1 cellular context compared by ENCODE assay signal in the genomic region with DNA sequence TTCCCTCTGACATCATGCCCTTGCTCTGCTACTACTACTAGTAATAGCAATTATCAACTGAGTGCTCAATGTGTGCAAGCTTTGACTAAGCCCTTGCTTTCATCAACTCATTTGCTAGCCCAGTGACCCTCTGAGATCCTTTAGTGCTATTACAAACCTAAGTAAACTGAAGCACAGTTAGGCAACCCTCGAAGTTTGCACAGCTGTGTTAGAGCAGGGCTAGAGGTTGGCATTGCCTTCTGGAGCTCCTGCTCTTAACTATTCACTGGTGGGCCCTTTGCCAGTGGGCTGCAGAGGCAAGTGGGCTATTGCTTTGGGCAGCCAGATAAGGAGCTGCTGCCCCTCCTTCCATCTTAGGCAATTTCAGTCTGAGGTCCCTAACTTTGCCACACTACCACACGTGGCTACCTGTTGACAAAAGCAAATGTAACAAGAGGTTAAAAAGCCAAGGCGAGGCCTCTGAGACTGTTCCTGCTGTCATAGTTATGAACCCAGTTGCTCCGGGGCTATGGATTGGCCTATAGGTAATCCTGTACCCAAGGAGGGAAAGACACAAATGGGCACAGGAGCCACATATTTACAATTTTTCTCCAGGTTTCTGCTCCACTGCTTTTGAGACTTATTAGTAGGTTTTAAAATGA.
TF ChIP-seq lines count a peak whose summit lies in the region.

No MANE protein-coding gene starts in this region.

TF ChIP-seq in GM23338, 12 proteins besides CTCF, POLR2A, EP300 and RAD21 (continued from another document):
- TF ChIP-seq, protein P1, sequence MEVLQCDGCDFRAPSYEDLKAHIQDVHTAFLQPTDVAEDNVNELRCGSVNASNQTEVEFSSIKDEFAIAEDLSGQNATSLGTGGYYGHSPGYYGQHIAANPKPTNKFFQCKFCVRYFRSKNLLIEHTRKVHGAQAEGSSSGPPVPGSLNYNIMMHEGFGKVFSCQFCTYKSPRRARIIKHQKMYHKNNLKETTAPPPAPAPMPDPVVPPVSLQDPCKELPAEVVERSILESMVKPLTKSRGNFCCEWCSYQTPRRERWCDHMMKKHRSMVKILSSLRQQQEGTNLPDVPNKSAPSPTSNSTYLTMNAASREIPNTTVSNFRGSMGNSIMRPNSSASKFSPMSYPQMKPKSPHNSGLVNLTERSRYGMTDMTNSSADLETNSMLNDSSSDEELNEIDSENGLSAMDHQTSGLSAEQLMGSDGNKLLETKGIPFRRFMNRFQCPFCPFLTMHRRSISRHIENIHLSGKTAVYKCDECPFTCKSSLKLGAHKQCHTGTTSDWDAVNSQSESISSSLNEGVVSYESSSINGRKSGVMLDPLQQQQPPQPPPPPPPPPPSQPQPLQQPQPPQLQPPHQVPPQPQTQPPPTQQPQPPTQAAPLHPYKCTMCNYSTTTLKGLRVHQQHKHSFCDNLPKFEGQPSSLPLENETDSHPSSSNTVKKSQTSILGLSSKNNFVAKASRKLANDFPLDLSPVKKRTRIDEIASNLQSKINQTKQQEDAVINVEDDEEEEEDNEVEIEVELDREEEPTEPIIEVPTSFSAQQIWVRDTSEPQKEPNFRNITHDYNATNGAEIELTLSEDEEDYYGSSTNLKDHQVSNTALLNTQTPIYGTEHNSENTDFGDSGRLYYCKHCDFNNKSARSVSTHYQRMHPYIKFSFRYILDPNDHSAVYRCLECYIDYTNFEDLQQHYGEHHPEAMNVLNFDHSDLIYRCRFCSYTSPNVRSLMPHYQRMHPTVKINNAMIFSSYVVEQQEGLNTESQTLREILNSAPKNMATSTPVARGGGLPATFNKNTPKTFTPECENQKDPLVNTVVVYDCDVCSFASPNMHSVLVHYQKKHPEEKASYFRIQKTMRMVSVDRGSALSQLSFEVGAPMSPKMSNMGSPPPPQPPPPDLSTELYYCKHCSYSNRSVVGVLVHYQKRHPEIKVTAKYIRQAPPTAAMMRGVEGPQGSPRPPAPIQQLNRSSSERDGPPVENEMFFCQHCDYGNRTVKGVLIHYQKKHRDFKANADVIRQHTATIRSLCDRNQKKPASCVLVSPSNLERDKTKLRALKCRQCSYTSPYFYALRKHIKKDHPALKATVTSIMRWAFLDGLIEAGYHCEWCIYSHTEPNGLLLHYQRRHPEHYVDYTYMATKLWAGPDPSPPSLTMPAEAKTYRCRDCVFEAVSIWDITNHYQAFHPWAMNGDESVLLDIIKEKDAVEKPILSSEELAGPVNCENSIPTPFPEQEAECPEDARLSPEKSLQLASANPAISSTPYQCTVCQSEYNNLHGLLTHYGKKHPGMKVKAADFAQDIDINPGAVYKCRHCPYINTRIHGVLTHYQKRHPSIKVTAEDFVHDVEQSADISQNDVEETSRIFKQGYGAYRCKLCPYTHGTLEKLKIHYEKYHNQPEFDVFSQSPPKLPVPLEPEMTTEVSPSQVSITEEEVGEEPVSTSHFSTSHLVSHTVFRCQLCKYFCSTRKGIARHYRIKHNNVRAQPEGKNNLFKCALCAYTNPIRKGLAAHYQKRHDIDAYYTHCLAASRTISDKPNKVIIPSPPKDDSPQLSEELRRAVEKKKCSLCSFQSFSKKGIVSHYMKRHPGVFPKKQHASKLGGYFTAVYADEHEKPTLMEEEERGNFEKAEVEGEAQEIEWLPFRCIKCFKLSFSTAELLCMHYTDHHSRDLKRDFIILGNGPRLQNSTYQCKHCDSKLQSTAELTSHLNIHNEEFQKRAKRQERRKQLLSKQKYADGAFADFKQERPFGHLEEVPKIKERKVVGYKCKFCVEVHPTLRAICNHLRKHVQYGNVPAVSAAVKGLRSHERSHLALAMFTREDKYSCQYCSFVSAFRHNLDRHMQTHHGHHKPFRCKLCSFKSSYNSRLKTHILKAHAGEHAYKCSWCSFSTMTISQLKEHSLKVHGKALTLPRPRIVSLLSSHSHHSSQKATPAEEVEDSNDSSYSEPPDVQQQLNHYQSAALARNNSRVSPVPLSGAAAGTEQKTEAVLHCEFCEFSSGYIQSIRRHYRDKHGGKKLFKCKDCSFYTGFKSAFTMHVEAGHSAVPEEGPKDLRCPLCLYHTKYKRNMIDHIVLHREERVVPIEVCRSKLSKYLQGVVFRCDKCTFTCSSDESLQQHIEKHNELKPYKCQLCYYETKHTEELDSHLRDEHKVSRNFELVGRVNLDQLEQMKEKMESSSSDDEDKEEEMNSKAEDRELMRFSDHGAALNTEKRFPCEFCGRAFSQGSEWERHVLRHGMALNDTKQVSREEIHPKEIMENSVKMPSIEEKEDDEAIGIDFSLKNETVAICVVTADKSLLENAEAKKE (CRISPR knock-in tag; IDR thresholded peaks at IDR 0.05), result no peak
- TF ChIP-seq ZNF331 (CRISPR knock-in tag; IDR thresholded peaks at IDR 0.05; ENCODE audit: low read depth), result no peak
- TF ChIP-seq JUNB (IDR thresholded peaks at IDR 0.05; ENCODE audit: unreplicated experiment), result no peak
- no peak for TF ChIP-seq EZH2phosphoT487 (IDR thresholded peaks at IDR 0.05; ENCODE audit: unreplicated experiment)
- TF ChIP-seq POLR2AphosphoS5 (IDR thresholded peaks at IDR 0.05; ENCODE audit: low read depth), result no peak
- TF ChIP-seq STAT1 (IDR thresholded peaks at IDR 0.05; ENCODE audit: unreplicated experiment), result no peak
- TF ChIP-seq, protein P2, sequence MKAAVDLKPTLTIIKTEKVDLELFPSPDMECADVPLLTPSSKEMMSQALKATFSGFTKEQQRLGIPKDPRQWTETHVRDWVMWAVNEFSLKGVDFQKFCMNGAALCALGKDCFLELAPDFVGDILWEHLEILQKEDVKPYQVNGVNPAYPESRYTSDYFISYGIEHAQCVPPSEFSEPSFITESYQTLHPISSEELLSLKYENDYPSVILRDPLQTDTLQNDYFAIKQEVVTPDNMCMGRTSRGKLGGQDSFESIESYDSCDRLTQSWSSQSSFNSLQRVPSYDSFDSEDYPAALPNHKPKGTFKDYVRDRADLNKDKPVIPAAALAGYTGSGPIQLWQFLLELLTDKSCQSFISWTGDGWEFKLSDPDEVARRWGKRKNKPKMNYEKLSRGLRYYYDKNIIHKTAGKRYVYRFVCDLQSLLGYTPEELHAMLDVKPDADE (IDR thresholded peaks at IDR 0.05), result no peak
TF ChIP-seq in GM23338: peak in this region for 0.
